In genomic region chr22:44395116-44396005, GRCh38 we compare ENCODE assay signal across 23 cellular contexts.
DNase-seq lines count a peak whose midpoint lies in the region; ATAC-seq and TF ChIP-seq lines count a peak whose summit lies in the region.
"Had no signal": no experiment of that assay in that cellular context is flagged by ENCODE, and none has a peak within 500 bp of the region (broad histone marks: within the 10 kb centered on the region; RNA-seq: fewer than 3 reads in every experiment).

No MANE protein-coding gene starts in this region.

- H3K4me3 ChIP-seq in BE2C (ENCODE audit: low read depth, low read length) (no peak overlapping the region), osteoblast (ENCODE audit: insufficient read depth, low read length) (no peak overlapping the region)
- H3K4me3 ChIP-seq: A549, breast epithelium, MG63, SK-N-MC, tibial nerve had no signal

- no peaks in the 10 kb centered on the region for H3K36me3 Mint-ChIP-seq in chondrocyte (ENCODE audit: low read depth)

- peaks cover 35% of the 10 kb centered on the region for H3K27me3 Mint-ChIP-seq in chondrocyte (ENCODE audit: low read depth)
- H3K27me3 Mint-ChIP-seq: CD4-positive, alpha-beta T cell had no signal

- DNase-seq in NCI-H82 (lab: John Stamatoyannopoulos, UW) (peak; percentile 8), NCI-H82 treated with DMSO at 0.1 percent for 48 hours (lab: John Stamatoyannopoulos, UW; ENCODE audit: unreplicated experiment) (no peak), BE2C (peak; percentile 45), chondrocyte (ENCODE audit: low spot score) (peak; percentile 85), osteoblast (ENCODE audit: insufficient read length, low spot score, missing footprints) (peak; percentile 87)
- DNase-seq: activated CD8-positive, alpha-beta T cell treated with anti-CD3 and anti-CD28 coated beads for 36 hours; activated naive CD4-positive, alpha-beta T cell treated with Interleukin-2 at 50 U/mL for 16 hours; effector CD8-positive, alpha-beta T cell; left colon; MG63; NCI-H1694 treated with DMSO at 0.1 percent for 48 hours; OCI-M1; stimulated activated CD4-positive, alpha-beta T cell treated with anti-CD3 and anti-CD28 coated beads, Interleukin-4, amount 100 ng/mL, for 1 hour; stimulated activated CD8-positive, alpha-beta memory T cell treated with anti-CD3 and anti-CD28 coated beads, Interleukin-4, amount 100 ng/mL, for 48 hours had no signal

- H4K20me1 ChIP-seq in osteoblast (ENCODE audit: insufficient read depth, low read length) = no peaks in the 10 kb centered on the region

- H3K27ac Mint-ChIP-seq in chondrocyte (ENCODE audit: unreplicated experiment) = no peak overlapping the region
- H3K27ac Mint-ChIP-seq: activated CD8-positive, alpha-beta T cell treated with anti-CD3 and anti-CD28 coated beads for 36 hours; CD4-positive, alpha-beta T cell had no signal

- no peaks in the 10 kb centered on the region for H3K4me1 Mint-ChIP-seq in chondrocyte (ENCODE audit: low read depth)

- H3K9me3 ChIP-seq in BE2C (no peaks in the 10 kb centered on the region), osteoblast (ENCODE audit: low read depth, low read length) (no peaks in the 10 kb centered on the region)
- H3K9me3 ChIP-seq: A549, breast epithelium, MG63, tibial nerve had no signal

- H2AFZ ChIP-seq in osteoblast (ENCODE audit: low read length) = no peak overlapping the region

- H3K36me3 ChIP-seq in BE2C = no peaks in the 10 kb centered on the region
- no peaks in the 10 kb centered on the region for H3K36me3 ChIP-seq in osteoblast (ENCODE audit: insufficient read depth, low read length)
- H3K36me3 ChIP-seq: breast epithelium, MG63, tibial nerve had no signal

- TF ChIP-seq CTCF in BE2C (IDR thresholded peaks at IDR 0.05; ENCODE audit: low read depth, low read length) (no peak), chondrocyte (IDR thresholded peaks at IDR 0.05) (no peak), osteoblast (IDR thresholded peaks at IDR 0.05; ENCODE audit: extremely low read depth, low read depth, low read length) (no peak)

- ATAC-seq in GM19035 (IDR thresholded peaks at IDR 0.05; ENCODE audit: unreplicated experiment) (no peak), HG02970 (IDR thresholded peaks at IDR 0.05; ENCODE audit: low FRiP score, unreplicated experiment) (no peak), HG03045 (IDR thresholded peaks at IDR 0.05; ENCODE audit: unreplicated experiment) (no peak)
- ATAC-seq: A549; activated CD8-positive, alpha-beta T cell treated with anti-CD3 and anti-CD28 coated beads for 36 hours; left colon had no signal

- H3K27ac ChIP-seq in osteoblast (ENCODE audit: low read depth, low read length) = no peak overlapping the region
- H3K27ac ChIP-seq: A549, breast epithelium, SK-N-MC, tibial nerve had no signal

- H3K4me3 Mint-ChIP-seq in chondrocyte (ENCODE audit: unreplicated experiment) = no peak overlapping the region
- H3K4me3 Mint-ChIP-seq: activated CD8-positive, alpha-beta T cell treated with anti-CD3 and anti-CD28 coated beads for 36 hours; CD4-positive, alpha-beta T cell; nephron had no signal

- H3K27me3 ChIP-seq in BE2C (no peaks in the 10 kb centered on the region), osteoblast (ENCODE audit: insufficient read depth, low read length) (peaks cover 3% of the 10 kb centered on the region)
- H3K27me3 ChIP-seq: MG63, tibial nerve had no signal

- no peaks in the 10 kb centered on the region for H3K79me2 ChIP-seq in osteoblast (ENCODE audit: insufficient read depth, low read length)

- no peaks in the 10 kb centered on the region for H3K9me3 Mint-ChIP-seq in chondrocyte (ENCODE audit: low read depth)
- H3K9me3 Mint-ChIP-seq: activated CD8-positive, alpha-beta T cell treated with anti-CD3 and anti-CD28 coated beads for 36 hours; CD4-positive, alpha-beta T cell; nephron had no signal

- H3K4me2 ChIP-seq in osteoblast (ENCODE audit: insufficient read depth, low read length) = no peak overlapping the region
- H3K4me2 ChIP-seq: A549 had no signal

- peaks cover 8% of the 10 kb centered on the region for H3K4me1 ChIP-seq in BE2C
- no peaks in the 10 kb centered on the region for H3K4me1 ChIP-seq in osteoblast (ENCODE audit: insufficient read depth, low read length)
- H3K4me1 ChIP-seq: breast epithelium, tibial nerve had no signal
